ENCODE assay signal across 8 cellular contexts in the genomic region with DNA sequence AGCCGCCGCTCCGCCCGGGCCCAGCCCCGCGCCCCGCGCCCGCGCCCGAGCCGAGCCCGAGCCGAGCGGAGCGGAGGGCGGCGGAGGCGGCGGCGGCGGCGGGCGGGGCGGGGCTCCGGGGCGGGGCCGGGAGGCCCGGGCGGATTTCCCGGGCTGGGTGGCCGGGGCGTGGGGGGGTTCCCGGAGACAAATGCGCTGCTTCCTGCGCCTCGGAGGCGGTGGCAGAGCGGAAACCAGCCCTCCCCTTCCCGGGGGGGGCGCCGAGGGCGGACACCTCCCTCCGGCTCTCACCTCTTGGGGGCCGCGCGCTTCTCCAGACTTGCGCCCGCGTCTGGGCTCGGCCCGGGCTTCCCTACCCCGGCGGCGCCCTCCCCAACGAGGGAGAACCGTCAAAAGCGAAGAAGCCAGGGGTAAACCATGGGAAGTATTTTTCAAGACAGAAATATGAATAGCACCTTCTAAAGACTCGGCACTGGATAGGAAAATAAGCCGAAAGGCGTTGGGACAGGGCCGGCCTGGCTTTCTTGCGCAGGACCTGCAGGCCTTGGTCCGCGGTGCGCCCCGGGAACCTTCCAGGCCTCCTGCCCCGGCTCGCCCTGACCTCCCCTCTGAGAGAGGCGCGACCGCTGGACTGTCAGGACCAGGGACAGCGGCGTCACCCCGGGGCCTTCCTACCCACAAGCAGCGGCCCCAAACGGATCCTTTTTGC. TPM values are rescaled to one million over a fixed set of nuclear protein-coding genes. Genes with fewer than 3 reads are reported as not detected.
DNase-seq lines count a peak whose midpoint lies in the region; ATAC-seq and TF ChIP-seq lines count a peak whose summit lies in the region.

A gene (minus strand): TSS at position 79 of the 709 bp plus-strand sequence. CDS start 88 bp downstream, outside the sequence.

- CTCF ChIA-PET in HCT116 (lab: Charles Lee) = no interaction called here
- CTCF ChIA-PET in activated naive CD4-positive, alpha-beta T cell treated with anti-CD3 and anti-CD28 coated beads, Interleukin-2, amount 10 ng/mL, durations not matched to agents 7 days and 5 days (lab: Charles Lee) = no interaction called here

- ATAC-seq in HCT116 (peak; percentile 59), HG03457 (IDR thresholded peaks at IDR 0.05; ENCODE audit: unreplicated experiment) (no peak)

- BruUV-seq in HCT116 (replicated peaks; lab: Mats Ljungman, UMichigan) = no TSS peak

- no peak for TF ChIP-seq POLR2A in HCT116 (IDR thresholded peaks at IDR 0.05; ENCODE audit: borderline replicate concordance, extremely low read depth, insufficient read depth, insufficient read length)
- no peak for TF ChIP-seq POLR2A in ovary (IDR thresholded peaks at IDR 0.05)
- TF ChIP-seq POLR2A in transverse colon (IDR thresholded peaks at IDR 0.05) = no peak

- H3K27me3 Mint-ChIP-seq in activated naive CD4-positive, alpha-beta T cell treated with anti-CD3 and anti-CD28 coated beads, Interleukin-2, amount 10 ng/mL, durations not matched to agents 7 days and 5 days = peaks cover 63% of the 10 kb centered on the region
- peaks cover 6% of the 10 kb centered on the region for H3K27me3 Mint-ChIP-seq in glutamatergic neuron (ENCODE audit: unreplicated experiment)

- no peaks in the 10 kb centered on the region for H3K9me3 Mint-ChIP-seq in activated naive CD4-positive, alpha-beta T cell treated with anti-CD3 and anti-CD28 coated beads, Interleukin-2, amount 10 ng/mL, durations not matched to agents 7 days and 5 days
- peaks cover 4% of the 10 kb centered on the region for H3K9me3 Mint-ChIP-seq in glutamatergic neuron (ENCODE audit: unreplicated experiment)

- H3K27me3 ChIP-seq in HCT116 (ENCODE audit: insufficient read depth, low read length) (no peaks in the 10 kb centered on the region), SJCRH30 (no peaks in the 10 kb centered on the region), ovary (no peaks in the 10 kb centered on the region), transverse colon (peaks cover 51% of the 10 kb centered on the region)

- POLR2A ChIA-PET in HCT116 (lab: Charles Lee) = no interaction called here

- H3K9me2 ChIP-seq in HCT116 (ENCODE audit: insufficient read depth) = no peaks in the 10 kb centered on the region

- 1% methylated on average over 42 to 72 of the region's 77 CpGs for WGBS in ovary, 3 donors
- 1% methylated on average over 39 of the region's 77 CpGs; no CpG with 5 or more reads in 1 of the 2 donors for WGBS in transverse colon (ENCODE audit: low coverage in 1 of 2), 2 donors

- H3K27ac Mint-ChIP-seq in activated naive CD4-positive, alpha-beta T cell treated with anti-CD3 and anti-CD28 coated beads, Interleukin-2, amount 10 ng/mL, durations not matched to agents 7 days and 5 days = peak within 1 kb of the TSS; percentile 49
- H3K27ac Mint-ChIP-seq in glutamatergic neuron (ENCODE audit: unreplicated experiment) = peak within 1 kb of the TSS; percentile 90

- H3K4me3 ChIP-seq in HCT116 (replicated peaks in 1 of 2; ENCODE audit: low read depth in 1 of 2, low read length in 2 of 2) (peak within 1 kb of the TSS; percentile 55 to 65), SJCRH30 (peak within 1 kb of the TSS; percentile 52), ovary (peak within 1 kb of the TSS; percentile 45), transverse colon (peak within 1 kb of the TSS in 3 of 4 donors; percentile 33 to 59 (median 47))

- H3K36me3 ChIP-seq in HCT116 (ENCODE audit: control insufficient read depth in 1 of 2, insufficient read depth in 2 of 2, low read length in 2 of 2) = peaks cover 0 to 7% of the 10 kb centered on the region in 2 experiments; a peak in 3 of 4 replicates
- peaks cover 9% of the 10 kb centered on the region for H3K36me3 ChIP-seq in SJCRH30
- H3K36me3 ChIP-seq in ovary = no peaks in the 10 kb centered on the region
- peaks cover 0 to 4% (median under 1%) of the 10 kb centered on the region in 4 donors for H3K36me3 ChIP-seq in transverse colon

- no peaks in the 10 kb centered on the region; the same call in 1 of the 2 replicates for H3K79me2 ChIP-seq in HCT116 (ENCODE audit: insufficient read depth, low read length)

- no peak for TF ChIP-seq RAD21 in HCT116 (IDR thresholded peaks at IDR 0.05; ENCODE audit: low read depth)

- H2AFZ ChIP-seq in HCT116 (ENCODE audit: low read depth, low read length, poor library complexity, severe bottlenecking) = no peak within 1 kb of the TSS

- H3K4me1 ChIP-seq in HCT116 (ENCODE audit: control insufficient read depth in 1 of 2, insufficient read depth in 2 of 2, low read length in 2 of 2) (peaks cover 27 to 52% of the 10 kb centered on the region in 2 experiments), SJCRH30 (peaks cover 17% of the 10 kb centered on the region), ovary (ENCODE audit: insufficient read depth) (peaks cover 26% of the 10 kb centered on the region), transverse colon (peaks cover 23 to 54% (median 49%) of the 10 kb centered on the region in 4 donors)

- intact Hi-C loops in HCT116 (cut with micrococcal nuclease) (no loop called here), ovary (cut with DNase I) (no loop called here), transverse colon (cut with DNase I; ENCODE audit: low total_unique reads) (no loop called here)

- H3K4me1 Mint-ChIP-seq in activated naive CD4-positive, alpha-beta T cell treated with anti-CD3 and anti-CD28 coated beads, Interleukin-2, amount 10 ng/mL, durations not matched to agents 7 days and 5 days = peaks cover 19% of the 10 kb centered on the region
- peaks cover 13% of the 10 kb centered on the region for H3K4me1 Mint-ChIP-seq in glutamatergic neuron (ENCODE audit: low read depth, unreplicated experiment)

- RAD21 ChIA-PET in HCT116 (lab: Charles Lee; ENCODE audit: low non-redundant PET in 1 of 2, low total read pairs in 2 of 2, uncharacterized antibody in 2 of 2, unreplicated experiment in 2 of 2) = no interaction called here

- no peak for DNase-seq in HCT116 (ENCODE audit: low read depth, low spot score)
- DNase-seq in SJCRH30 = peak; percentile 88 to 89
- DNase-seq in activated naive CD4-positive, alpha-beta T cell treated with anti-CD3 and anti-CD28 coated beads, Interleukin-2, amount 10 ng/mL, durations not matched to agents 7 days and 5 days = peak; percentile 85
- DNase-seq in glutamatergic neuron = peak; percentile 58
- DNase-seq in ovary = peak; percentile 54 to 79 (median 69)
- DNase-seq in transverse colon = peak; percentile 74

- no peaks in the 10 kb centered on the region for H4K20me1 ChIP-seq in HCT116 (ENCODE audit: insufficient read depth)

- H3K4me2 ChIP-seq in HCT116 (ENCODE audit: low read length) = peak within 1 kb of the TSS; percentile 97

- H3K9me3 ChIP-seq in HCT116 (ENCODE audit: control insufficient read depth in 1 of 2, insufficient read depth in 1 of 2, low read depth in 1 of 2, low read length in 2 of 2) (no peaks in the 10 kb centered on the region), SJCRH30 (replicated peaks) (no peaks in the 10 kb centered on the region), ovary (no peaks in the 10 kb centered on the region), transverse colon (no peaks in the 10 kb centered on the region)

- no peaks in the 10 kb centered on the region for H3K36me3 Mint-ChIP-seq in activated naive CD4-positive, alpha-beta T cell treated with anti-CD3 and anti-CD28 coated beads, Interleukin-2, amount 10 ng/mL, durations not matched to agents 7 days and 5 days
- no peaks in the 10 kb centered on the region for H3K36me3 Mint-ChIP-seq in glutamatergic neuron (ENCODE audit: unreplicated experiment)

- H3K4me3 Mint-ChIP-seq in activated naive CD4-positive, alpha-beta T cell treated with anti-CD3 and anti-CD28 coated beads, Interleukin-2, amount 10 ng/mL, durations not matched to agents 7 days and 5 days = peak within 1 kb of the TSS; percentile 67
- peak within 1 kb of the TSS; percentile 84 for H3K4me3 Mint-ChIP-seq in glutamatergic neuron (ENCODE audit: unreplicated experiment)

- no peak for TF ChIP-seq CTCF in C4-2B (conservative IDR thresholded peaks at IDR 0.05)
- no peak for TF ChIP-seq CTCF in HCT116 (IDR thresholded peaks at IDR 0.05 in 2 of 3, conservative IDR thresholded peaks at IDR 0.05 in 1 of 3; ENCODE audit: borderline replicate concordance in 1 of 3, insufficient read depth in 1 of 3, low read depth in 2 of 3, low read length in 2 of 3)
- no peak for TF ChIP-seq CTCF in glutamatergic neuron (IDR thresholded peaks at IDR 0.05; ENCODE audit: partially characterized antibody, unreplicated experiment)
- no peak for TF ChIP-seq CTCF in ovary (IDR thresholded peaks at IDR 0.05)
- no peak for TF ChIP-seq CTCF in transverse colon (IDR thresholded peaks at IDR 0.05)

- H3K27ac ChIP-seq in C4-2B (peak within 1 kb of the TSS; percentile 67), HCT116 (ENCODE audit: low read depth, low read length) (peak within 1 kb of the TSS; percentile 51), SJCRH30 (no peak within 1 kb of the TSS), ovary (peak within 1 kb of the TSS; percentile 1 to 55), transverse colon (peak within 1 kb of the TSS; percentile 26 to 55 (median 40))

- in situ Hi-C loops in transverse colon (cut with MboI; ENCODE audit: low pct_ligation_motif_present in 1 of 4, low pct_unique_long_range_greater_than_20kb in 1 of 4, low sequenced_read_pairs in 3 of 4) = loop anchor here in 1 of 4 donors (10.0 kb wide), 1 partner anchor 64 kb away; no protein-coding TSS in a partner anchor

- TF ChIP-seq EP300 in ovary (IDR thresholded peaks at IDR 0.05) = no peak
- TF ChIP-seq EP300 in transverse colon (IDR thresholded peaks at IDR 0.05; ENCODE audit: low read depth) = no peak

- peak within 1 kb of the TSS; percentile 57 for H3K9ac ChIP-seq in HCT116 (ENCODE audit: low read length)

TF ChIP-seq in HCT116, 20 proteins besides CTCF, POLR2A, EP300 and RAD21 (continues in another document):
- TF ChIP-seq JUND (IDR thresholded peaks at IDR 0.05) = no peak
- TF ChIP-seq SP1 (IDR thresholded peaks at IDR 0.05; ENCODE audit: low read depth) = no peak
- no peak for TF ChIP-seq SRF (IDR thresholded peaks at IDR 0.05; ENCODE audit: low read depth)
- TF ChIP-seq CBX3 (IDR thresholded peaks at IDR 0.05; ENCODE audit: low read depth) = no peak

RNA-seq across cellular contexts. Expression of the gene that starts here (rescaled TPM):
- total RNA-seq in HCT116 (2021; ENCODE audit: unreplicated experiment) (19.3 TPM), glutamatergic neuron (ENCODE audit: unreplicated experiment) (131 TPM), ovary (10 to 100 TPM in 4 of 7 donors, 1 to 10 TPM in 3; 2.0 to 31.6 (median 12.0) TPM), transverse colon (1 to 10 TPM; 1.6 to 6.4 (median 2.7) TPM)
- 15.7 and 17.2 TPM in 2 replicates for polyA plus RNA-seq in HCT116 (2012)
- total RNA-seq in SJCRH30 (2014; rRNA removed; shearing (Covaris generic)) = 3.2 and 4.2 TPM in 2 replicates
- 10 to 100 TPM in 1 of 2 donors, under 1 TPM in 1; 0.92 to 13.0 TPM for polyA plus RNA-seq in ovary
